Comparison of ENCODE assay signal across 32 cellular contexts in the genomic region with DNA sequence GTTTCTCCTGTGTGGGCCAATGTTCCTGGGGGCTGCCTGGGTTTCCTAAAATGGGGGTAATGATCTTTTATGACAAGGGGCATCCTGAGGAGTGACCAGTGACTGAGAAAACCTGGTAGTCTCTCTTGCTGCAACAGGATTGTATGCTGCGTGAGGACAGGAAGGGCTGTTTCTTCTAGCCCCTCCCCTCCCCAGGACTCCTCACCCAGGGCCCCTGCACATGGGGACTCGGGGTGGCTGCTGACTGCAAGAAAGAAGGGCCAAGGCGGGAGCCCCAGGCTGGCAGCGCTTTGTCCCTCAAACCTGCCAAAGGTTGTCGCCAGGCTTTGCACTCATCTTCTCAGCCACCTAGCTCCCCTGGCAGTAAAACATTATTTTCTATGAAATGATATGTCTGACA.
"Had no signal": no experiment of that assay in that cellular context is flagged by ENCODE, and none has a peak within 500 bp of the region (broad histone marks: within the 10 kb centered on the region; RNA-seq: fewer than 3 reads in every experiment).

No MANE protein-coding gene starts in this region.

- H3K36me3 ChIP-seq: brain microvascular endothelial cell, esophagus muscularis mucosa, gastrocnemius medialis, heart left ventricle, WERI-Rb-1 had no signal

- H3K9me3 Mint-ChIP-seq: activated B cell treated with CpG ODN at 0.5 μM for 24 hours; activated CD4-positive, alpha-beta memory T cell treated with anti-CD3 and anti-CD28 coated beads, Interleukin-2, amount 10 ng/mL, durations not matched to agents 7 days and 5 days; activated CD4-positive, alpha-beta T cell treated with anti-CD3 and anti-CD28 coated beads, Interleukin-2, amount 10 ng/mL, durations not matched to agents 7 days and 5 days; activated T-cell treated with anti-CD3 and anti-CD28 coated beads, Interleukin-2, amount 50 U/mL, for 4 hours; activated T-helper 17 cell treated with anti-CD3 and anti-CD28 coated beads, Interleukin-2, amount 50 U/mL, for 72 hours; central memory CD8-positive, alpha-beta T cell; dendritic cell treated with granulocyte-macrophage colony-stimulating factor and Interleukin-4, amounts not matched to agents 40 ng/mL and 50 ng/mL, for 4 days; T-helper 2 cell treated with Interferon-gamma antibody and Interleukin-4, amounts not matched to agents 5 μg/mL and 100 μg/mL, for 36 hours had no signal

- H3K9me3 ChIP-seq: esophagus muscularis mucosa, gastrocnemius medialis, heart left ventricle had no signal

- H3K4me3 ChIP-seq: coronary artery, dorsolateral prefrontal cortex, esophagus muscularis mucosa, gastrocnemius medialis, heart left ventricle had no signal

- H3K4me3 Mint-ChIP-seq: activated B cell treated with CpG ODN at 0.5 μM for 24 hours; activated CD4-positive, alpha-beta memory T cell treated with anti-CD3 and anti-CD28 coated beads, Interleukin-2, amount 10 ng/mL, durations not matched to agents 7 days and 5 days; activated CD4-positive, alpha-beta T cell treated with anti-CD3 and anti-CD28 coated beads, Interleukin-2, amount 10 ng/mL, durations not matched to agents 7 days and 5 days; activated naive CD8-positive, alpha-beta T cell; activated T-cell treated with anti-CD3 and anti-CD28 coated beads, Interleukin-2, amount 50 U/mL, for 4 hours; activated T-helper 17 cell treated with anti-CD3 and anti-CD28 coated beads, Interleukin-2, amount 50 U/mL, for 72 hours; central memory CD8-positive, alpha-beta T cell; dendritic cell treated with granulocyte-macrophage colony-stimulating factor and Interleukin-4, amounts not matched to agents 40 ng/mL and 50 ng/mL, for 4 days; T-helper 17 cell; T-helper 2 cell treated with Interferon-gamma antibody and Interleukin-4, amounts not matched to agents 5 μg/mL and 100 μg/mL, for 36 hours had no signal

- H3K4me1 ChIP-seq: esophagus muscularis mucosa, foreskin keratinocyte, gastrocnemius medialis, heart left ventricle had no signal

- H3K27ac Mint-ChIP-seq: activated B cell treated with CpG ODN at 0.5 μM for 24 hours; activated CD4-positive, alpha-beta memory T cell treated with anti-CD3 and anti-CD28 coated beads, Interleukin-2, amount 10 ng/mL, durations not matched to agents 7 days and 5 days; activated CD4-positive, alpha-beta T cell treated with anti-CD3 and anti-CD28 coated beads, Interleukin-2, amount 10 ng/mL, durations not matched to agents 7 days and 5 days; activated naive CD8-positive, alpha-beta T cell; activated T-helper 17 cell treated with anti-CD3 and anti-CD28 coated beads, Interleukin-2, amount 50 U/mL, for 72 hours; dendritic cell treated with granulocyte-macrophage colony-stimulating factor and Interleukin-4, amounts not matched to agents 40 ng/mL and 50 ng/mL, for 4 days; T-helper 17 cell; T-helper 2 cell treated with Interferon-gamma antibody and Interleukin-4, amounts not matched to agents 5 μg/mL and 100 μg/mL, for 36 hours had no signal

- H3K36me3 Mint-ChIP-seq: activated naive CD8-positive, alpha-beta T cell had no signal

- H3K27ac ChIP-seq: brain microvascular endothelial cell, coronary artery, dorsolateral prefrontal cortex, esophagus muscularis mucosa, foreskin keratinocyte, gastrocnemius medialis, heart left ventricle, WERI-Rb-1 had no signal

- H3K27me3 ChIP-seq: brain microvascular endothelial cell, dorsolateral prefrontal cortex, gastrocnemius medialis, heart left ventricle had no signal

- H3K27me3 Mint-ChIP-seq: activated B cell treated with CpG ODN at 0.5 μM for 24 hours; activated CD4-positive, alpha-beta memory T cell treated with anti-CD3 and anti-CD28 coated beads, Interleukin-2, amount 10 ng/mL, durations not matched to agents 7 days and 5 days; activated CD4-positive, alpha-beta T cell treated with anti-CD3 and anti-CD28 coated beads, Interleukin-2, amount 10 ng/mL, durations not matched to agents 7 days and 5 days; dendritic cell treated with granulocyte-macrophage colony-stimulating factor and Interleukin-4, amounts not matched to agents 40 ng/mL and 50 ng/mL, for 4 days had no signal

- ATAC-seq: activated CD4-positive, CD25-positive, alpha-beta regulatory T cell treated with anti-CD3 and anti-CD28 coated beads, Interleukin-2, amount 50 U/mL, for 24 hours; activated T-cell treated with anti-CD3 and anti-CD28 coated beads, Interleukin-2, amount 50 U/mL, for 4 hours; activated T-helper 17 cell treated with anti-CD3 and anti-CD28 coated beads, Interleukin-2, amount 50 U/mL, for 72 hours; foreskin keratinocyte; gastrocnemius medialis; heart left ventricle; T-helper 17 cell had no signal

- DNase-seq: activated B cell treated with CpG ODN at 0.5 μM for 24 hours; activated CD4-positive, alpha-beta memory T cell treated with anti-CD3 and anti-CD28 coated beads, Interleukin-2, amount 10 ng/mL, durations not matched to agents 7 days and 5 days; activated CD4-positive, alpha-beta T cell treated with anti-CD3 and anti-CD28 coated beads, Interleukin-2, amount 10 ng/mL, durations not matched to agents 7 days and 5 days; activated CD4-positive, alpha-beta T cell treated with anti-CD3 and anti-CD28 coated beads, Interleukin-2, amount 50 U/mL, for 4 hours; activated CD8-positive, alpha-beta memory T cell treated with anti-CD3 and anti-CD28 coated beads, Interleukin-2, amount 50 U/mL, for 48 hours; activated effector memory CD4-positive, alpha-beta T cell treated with Interleukin-2 at 50 U/mL for 16 hours; activated gamma-delta T cell treated with Interleukin-2 at 50 U/mL for 16 hours; activated naive CD4-positive, alpha-beta T cell treated with anti-CD3 and anti-CD28 coated beads, Interleukin-2, amount 50 U/mL, for 16 hours; activated naive CD4-positive, alpha-beta T cell treated with Interleukin-2 at 50 U/mL for 16 hours; activated T-cell treated with anti-CD3 and anti-CD28 coated beads, Interleukin-2, amount 50 U/mL, for 4 hours; amniotic stem cell; anterior cingulate cortex; brain microvascular endothelial cell; dorsolateral prefrontal cortex; effector memory CD4-positive, alpha-beta T cell; erythroblast; foreskin keratinocyte; gastrocnemius medialis; glutamatergic neuron; heart left ventricle; T-helper 1 cell; T-helper 17 cell; T1000; WERI-Rb-1 had no signal

- H3K4me1 Mint-ChIP-seq: activated B cell treated with CpG ODN at 0.5 μM for 24 hours; activated CD4-positive, alpha-beta memory T cell treated with anti-CD3 and anti-CD28 coated beads, Interleukin-2, amount 10 ng/mL, durations not matched to agents 7 days and 5 days; activated CD4-positive, alpha-beta T cell treated with anti-CD3 and anti-CD28 coated beads, Interleukin-2, amount 10 ng/mL, durations not matched to agents 7 days and 5 days; activated T-helper 17 cell treated with anti-CD3 and anti-CD28 coated beads, Interleukin-2, amount 50 U/mL, for 72 hours; central memory CD8-positive, alpha-beta T cell; T-helper 17 cell had no signal
